23 cellular contexts compared by ENCODE assay signal in the genomic region with DNA sequence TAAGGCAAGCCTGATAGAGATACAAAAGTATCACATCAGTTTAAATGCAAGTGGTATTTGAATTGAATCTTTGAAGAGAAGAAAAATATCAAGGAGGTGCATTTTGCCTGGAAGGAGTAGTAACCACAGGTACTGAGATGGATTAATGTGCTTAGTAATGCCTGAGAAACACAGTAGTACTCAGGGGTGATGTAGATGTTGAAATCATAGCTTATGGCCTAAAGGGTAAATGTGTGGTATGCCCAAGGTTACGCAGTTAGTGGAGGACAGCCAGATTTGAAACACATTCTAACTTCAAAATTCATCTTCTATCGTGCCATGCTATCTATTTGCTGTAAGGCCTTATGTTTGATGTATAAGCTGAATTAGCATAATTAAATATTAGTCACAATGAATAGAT.
"Had no signal": no experiment of that assay in that cellular context is flagged by ENCODE, and none has a peak within 500 bp of the region (broad histone marks: within the 10 kb centered on the region; RNA-seq: fewer than 3 reads in every experiment).

No MANE protein-coding gene starts in this region.

- H3K27ac ChIP-seq: Peyer's patch had no signal

- H3K9me3 ChIP-seq: Peyer's patch had no signal

- H3K9me3 Mint-ChIP-seq: activated naive CD4-positive, alpha-beta T cell treated with anti-CD3 and anti-CD28 coated beads, Interleukin-2, amount 50 U/mL, for 72 hours; activated naive CD8-positive, alpha-beta T cell treated with anti-CD3 and anti-CD28 coated beads, Interleukin-2, amount 50 U/mL, for 24 hours; activated T-cell treated with anti-CD3 and anti-CD28 coated beads, Interleukin-2, amount 50 U/mL, for 24 hours; activated T-helper 1 cell treated with anti-CD3 and anti-CD28 coated beads, Interleukin-12 subunit alpha, Interleukin-12 subunit beta, Interleukin-2, Interleukin-4 antibody, amounts not matched to agents 30 ng/mL and 10 ng/mL and 1 ng/mL, durations not matched to agents 14 hours and 24 hours and 36 hours; T-helper 1 cell treated with Interleukin-12 subunit alpha and Interleukin-12 subunit beta and Interleukin-4 antibody, amounts not matched to agents 30 μg/mL and 1 μg/mL, for 36 hours; WTC11 had no signal

- DNase-seq: activated CD4-positive, alpha-beta T cell treated with anti-CD3 and anti-CD28 coated beads for 48 hours; activated CD4-positive, alpha-beta T cell treated with anti-CD3 and anti-CD28 coated beads, Interleukin-2, amount 50 U/mL, for 4 hours; activated CD4-positive, CD25-positive, alpha-beta regulatory T cell treated with anti-CD3 and anti-CD28 coated beads, Interleukin-2, amount 50 U/mL, for 72 hours; activated CD8-positive, alpha-beta T cell treated with anti-CD3 and anti-CD28 coated beads, Interleukin-2, amount 10 ng/mL, durations not matched to agents 7 days and 5 days; activated effector memory CD4-positive, alpha-beta T cell treated with Interleukin-2 at 50 U/mL for 16 hours; activated naive CD4-positive, alpha-beta T cell; activated naive CD8-positive, alpha-beta T cell treated with anti-CD3 and anti-CD28 coated beads, Interleukin-2, amount 50 U/mL, for 24 hours; activated T-cell treated with anti-CD3 and anti-CD28 coated beads, Interleukin-2, amount 50 U/mL, for 24 hours; amygdala; MM.1S; NCI-H1048; NCI-H146; NCI-H1930; NCI-H2107; NCI-H446; Peyer's patch; SHP77 treated with DMSO at 0.1 percent for 48 hours had no signal

- H3K36me3 Mint-ChIP-seq: activated naive CD4-positive, alpha-beta T cell treated with anti-CD3 and anti-CD28 coated beads, Interleukin-2, amount 50 U/mL, for 72 hours had no signal

- H3K27ac Mint-ChIP-seq: activated CD8-positive, alpha-beta T cell treated with anti-CD3 and anti-CD28 coated beads, Interleukin-2, amount 10 ng/mL, durations not matched to agents 7 days and 5 days; activated naive CD4-positive, alpha-beta T cell treated with anti-CD3 and anti-CD28 coated beads, Interleukin-2, amount 50 U/mL, for 72 hours; activated naive CD8-positive, alpha-beta T cell treated with anti-CD3 and anti-CD28 coated beads, Interleukin-2, amount 50 U/mL, for 24 hours; activated T-cell treated with anti-CD3 and anti-CD28 coated beads, Interleukin-2, amount 50 U/mL, for 24 hours; activated T-helper 1 cell treated with anti-CD3 and anti-CD28 coated beads, Interleukin-12 subunit alpha, Interleukin-12 subunit beta, Interleukin-2, Interleukin-4 antibody, amounts not matched to agents 30 ng/mL and 10 ng/mL and 1 ng/mL, durations not matched to agents 14 hours and 24 hours and 36 hours; T-helper 1 cell treated with Interleukin-12 subunit alpha and Interleukin-12 subunit beta and Interleukin-4 antibody, amounts not matched to agents 30 μg/mL and 1 μg/mL, for 36 hours; WTC11 had no signal

- H3K4me1 ChIP-seq: Peyer's patch had no signal

- H3K36me3 ChIP-seq: Peyer's patch had no signal

- ATAC-seq: activated CD8-positive, alpha-beta T cell treated with anti-CD3 and anti-CD28 coated beads, Interleukin-2, amount 10 ng/mL, durations not matched to agents 7 days and 5 days; activated naive CD4-positive, alpha-beta T cell treated with anti-CD3 and anti-CD28 coated beads, Interleukin-2, amount 50 U/mL, for 72 hours; activated naive CD8-positive, alpha-beta T cell treated with anti-CD3 and anti-CD28 coated beads, Interleukin-2, amount 50 U/mL, for 24 hours; HepG2; WTC11 had no signal

- H3K4me3 Mint-ChIP-seq: activated CD8-positive, alpha-beta T cell treated with anti-CD3 and anti-CD28 coated beads, Interleukin-2, amount 10 ng/mL, durations not matched to agents 7 days and 5 days; activated naive CD8-positive, alpha-beta T cell treated with anti-CD3 and anti-CD28 coated beads, Interleukin-2, amount 50 U/mL, for 24 hours; activated T-cell treated with anti-CD3 and anti-CD28 coated beads, Interleukin-2, amount 50 U/mL, for 24 hours; activated T-helper 1 cell treated with anti-CD3 and anti-CD28 coated beads, Interleukin-12 subunit alpha, Interleukin-12 subunit beta, Interleukin-2, Interleukin-4 antibody, amounts not matched to agents 30 ng/mL and 10 ng/mL and 1 ng/mL, durations not matched to agents 14 hours and 24 hours and 36 hours; brain; T-helper 1 cell treated with Interleukin-12 subunit alpha and Interleukin-12 subunit beta and Interleukin-4 antibody, amounts not matched to agents 30 μg/mL and 1 μg/mL, for 36 hours; WTC11 had no signal

- H3K4me1 Mint-ChIP-seq: brain, WTC11 had no signal

- H3K27me3 ChIP-seq: Peyer's patch had no signal

- H3K4me3 ChIP-seq: Peyer's patch had no signal

- H3K27me3 Mint-ChIP-seq: activated naive CD8-positive, alpha-beta T cell treated with anti-CD3 and anti-CD28 coated beads, Interleukin-2, amount 50 U/mL, for 24 hours; activated T-cell treated with anti-CD3 and anti-CD28 coated beads, Interleukin-2, amount 50 U/mL, for 24 hours; brain had no signal
